In genomic region chr5:135130526-135131215, GRCh38 we compare ENCODE assay signal across 37 cellular contexts.
DNase-seq lines count a peak whose midpoint lies in the region; ATAC-seq, FAIRE-seq and TF ChIP-seq lines count a peak whose summit lies in the region.
"Had no signal": no experiment of that assay in that cellular context is flagged by ENCODE, and none has a peak within 500 bp of the region (broad histone marks: within the 10 kb centered on the region; RNA-seq: fewer than 3 reads in every experiment).

No MANE protein-coding gene starts in this region.

- no peak overlapping the region for H2AFZ ChIP-seq in HepG2 (ENCODE audit: low read length)

- 0 out of 2 replicates have a peak overlapping the region, but pooled peaks have one; percentile 20 for H3K4me2 ChIP-seq in HepG2 (ENCODE audit: low read depth, low read length)

- TF ChIP-seq CTCF in HepG2 (CRISPR knock-in tag; IDR thresholded peaks at IDR 0.05) (no peak), right lobe of liver (IDR thresholded peaks at IDR 0.05) (no peak), RWPE1 (conservative IDR thresholded peaks at IDR 0.05; ENCODE audit: low read depth) (no peak), type B pancreatic cell (conservative IDR thresholded peaks at IDR 0.05) (no peak)

- in situ Hi-C loops in HepG2 (cut with HindIII; ENCODE audit: extremely low pct_ligation_motif_present, low pct_unique_long_range_greater_than_20kb): no loop called here

- CTCF ChIA-PET in HepG2 (lab: Yijun Ruan, JAX; ENCODE audit: low intra/inter-chr PET ratio, low total read pairs): no interaction called here
- CTCF ChIA-PET in RWPE1 (lab: Yijun Ruan, JAX): interaction anchor here (0.7 kb wide), 2 partner anchors 115 to 119 kb away, joined by 3 read pairs; no protein-coding TSS in a partner anchor
- CTCF ChIA-PET in activated naive CD4-positive, alpha-beta T cell treated with anti-CD3 and anti-CD28 coated beads, Interleukin-2, amount 10 ng/mL, durations not matched to agents 7 days and 5 days (lab: Charles Lee): no interaction called here

- no peak for TF ChIP-seq RAD21 in HepG2 (CRISPR knock-in tag; IDR thresholded peaks at IDR 0.05)

- H3K4me1 ChIP-seq in HepG2 (ENCODE audit: insufficient read depth, low read length): peaks cover 79% of the 10 kb centered on the region
- H3K4me1 ChIP-seq in right lobe of liver: no peaks in the 10 kb centered on the region
- H3K4me1 ChIP-seq: esophagus muscularis mucosa had no signal

- no peak for TF ChIP-seq POLR2A in HepG2 (IDR thresholded peaks at IDR 0.05; ENCODE audit: insufficient read depth in 1 of 2, low read depth in 2 of 2, low read length in 2 of 2)
- TF ChIP-seq POLR2A in right lobe of liver (IDR thresholded peaks at IDR 0.05): no peak

- 45% methylated on average over 4 of the region's 5 CpGs for WGBS in HepG2 (ENCODE audit: low lambda C conversion rate)
- WGBS in right lobe of liver (ENCODE audit: insufficient coverage, low coverage, low lambda C conversion rate, missing lambda C conversion rate): 69% methylated on average over 2 of the region's 5 CpGs

- peaks cover 18% of the 10 kb centered on the region for H3K4me1 Mint-ChIP-seq in type B pancreatic cell (ENCODE audit: unreplicated experiment)
- peaks cover 2% of the 10 kb centered on the region for H3K4me1 Mint-ChIP-seq in activated naive CD4-positive, alpha-beta T cell treated with anti-CD3 and anti-CD28 coated beads, Interleukin-2, amount 10 ng/mL, durations not matched to agents 7 days and 5 days
- H3K4me1 Mint-ChIP-seq: natural killer cell had no signal

- H3K9me3 ChIP-seq in HepG2 (ENCODE audit: low read length) (no peaks in the 10 kb centered on the region), right lobe of liver (no peaks in the 10 kb centered on the region)
- H3K9me3 ChIP-seq: esophagus muscularis mucosa, mucosa of descending colon had no signal

- H3K9ac ChIP-seq in HepG2 (ENCODE audit: insufficient read depth, low read depth, low read length): no peak overlapping the region

- POLR2A ChIA-PET in HepG2 (lab: Yijun Ruan, JAX): interaction anchor here (3.3 kb wide), 1 partner anchor 26 kb away, joined by 9 read pairs; no protein-coding TSS in a partner anchor
- POLR2A ChIA-PET in RWPE1 (lab: Yijun Ruan, JAX; ENCODE audit: low non-redundant PET): no interaction called here

- ATAC-seq in HepG2: peak; percentile 8; the same call in 2 of the 3 replicates
- ATAC-seq in right lobe of liver: no peak
- ATAC-seq in HG03135 (IDR thresholded peaks at IDR 0.05; ENCODE audit: unreplicated experiment): no peak
- ATAC-seq: mucosa of descending colon, natural killer cell, Panc1 had no signal

- no peaks in the 10 kb centered on the region for H3K79me2 ChIP-seq in HepG2 (ENCODE audit: insufficient read depth, low read length)

- no peak overlapping the region for H3K4me3 Mint-ChIP-seq in type B pancreatic cell
- no peak overlapping the region for H3K4me3 Mint-ChIP-seq in activated naive CD4-positive, alpha-beta T cell treated with anti-CD3 and anti-CD28 coated beads, Interleukin-2, amount 10 ng/mL, durations not matched to agents 7 days and 5 days
- H3K4me3 Mint-ChIP-seq: activated CD4-positive, alpha-beta memory T cell treated with anti-CD3 and anti-CD28 coated beads, Interleukin-2, amount 10 ng/mL, durations not matched to agents 7 days and 5 days; activated T-helper 1 cell treated with anti-CD3 and anti-CD28 coated beads, Interleukin-12 subunit alpha, Interleukin-12 subunit beta, Interleukin-2, Interleukin-4 antibody, amounts not matched to agents 30 ng/mL and 10 ng/mL and 1 ng/mL, durations not matched to agents 14 hours and 24 hours and 36 hours; CD4-positive, alpha-beta T cell; central memory CD8-positive, alpha-beta T cell; endodermal cell; IgD-negative memory B cell; natural killer cell; T-helper 2 cell treated with Interferon-gamma antibody and Interleukin-4, amounts not matched to agents 5 μg/mL and 100 μg/mL, for 36 hours had no signal

- H3K36me3 Mint-ChIP-seq in type B pancreatic cell: no peaks in the 10 kb centered on the region
- no peaks in the 10 kb centered on the region for H3K36me3 Mint-ChIP-seq in activated naive CD4-positive, alpha-beta T cell treated with anti-CD3 and anti-CD28 coated beads, Interleukin-2, amount 10 ng/mL, durations not matched to agents 7 days and 5 days
- H3K36me3 Mint-ChIP-seq: IgD-negative memory B cell, natural killer cell had no signal

- intact Hi-C loops in HepG2 (cut with micrococcal nuclease; ENCODE audit: unreplicated experiment) (no loop called here), right lobe of liver (cut with DNase I) (no loop called here)

- FAIRE-seq in HepG2 (lab: Jason Lieb, UNC): no peak
- FAIRE-seq: A204.1, frontal cortex, urothelium cell line had no signal

- H4K20me1 ChIP-seq in HepG2 (ENCODE audit: insufficient read depth, low read length): no peaks in the 10 kb centered on the region

- no peaks in the 10 kb centered on the region for H3K27me3 ChIP-seq in HepG2 (ENCODE audit: control insufficient read depth in 1 of 2, insufficient read depth in 2 of 2, low read length in 2 of 2)
- no peaks in the 10 kb centered on the region for H3K27me3 ChIP-seq in right lobe of liver
- H3K27me3 ChIP-seq: esophagus muscularis mucosa had no signal

- H3K27ac ChIP-seq in HepG2 (ENCODE audit: extremely low read length, insufficient read depth, low read length) (no peak overlapping the region), right lobe of liver (no peak overlapping the region), RWPE1 (peak overlapping the region; percentile 83)
- H3K27ac ChIP-seq: esophagus muscularis mucosa, skin epidermis had no signal

- no peak for TF ChIP-seq EP300 in HepG2 (IDR thresholded peaks at IDR 0.05; ENCODE audit: low read depth in 2 of 2, low read length in 2 of 2)
- no peak for TF ChIP-seq EP300 in HepG2 (CRISPR knock-in tag; IDR thresholded peaks at IDR 0.05; ENCODE audit: borderline replicate concordance)

- H3K27me3 Mint-ChIP-seq in type B pancreatic cell: peaks cover 59% of the 10 kb centered on the region
- H3K27me3 Mint-ChIP-seq in activated naive CD4-positive, alpha-beta T cell treated with anti-CD3 and anti-CD28 coated beads, Interleukin-2, amount 10 ng/mL, durations not matched to agents 7 days and 5 days: peaks cover 15% of the 10 kb centered on the region
- H3K27me3 Mint-ChIP-seq: IgD-negative memory B cell had no signal

- H3K4me3 ChIP-seq in HepG2 (replicated peaks in 1 of 3; ENCODE audit: insufficient read depth in 1 of 3, low read depth in 2 of 3, low read length in 3 of 3) (no peak overlapping the region), right lobe of liver (no peak overlapping the region)
- H3K4me3 ChIP-seq: esophagus muscularis mucosa, lung, mucosa of descending colon, skin epidermis had no signal

- H3K36me3 ChIP-seq in HepG2 (replicated peaks in 1 of 2; ENCODE audit: control insufficient read depth in 1 of 2, insufficient read depth in 2 of 2, low read length in 2 of 2) (no peaks in the 10 kb centered on the region), right lobe of liver (no peaks in the 10 kb centered on the region)
- H3K36me3 ChIP-seq: esophagus muscularis mucosa had no signal

- no TSS peak for BruUV-seq in HepG2 (replicated peaks; lab: Mats Ljungman, UMichigan)

- H3K27ac Mint-ChIP-seq in type B pancreatic cell: peak overlapping the region; percentile 44
- H3K27ac Mint-ChIP-seq in activated naive CD4-positive, alpha-beta T cell treated with anti-CD3 and anti-CD28 coated beads, Interleukin-2, amount 10 ng/mL, durations not matched to agents 7 days and 5 days: no peak overlapping the region
- H3K27ac Mint-ChIP-seq: activated CD4-positive, alpha-beta memory T cell treated with anti-CD3 and anti-CD28 coated beads, Interleukin-2, amount 10 ng/mL, durations not matched to agents 7 days and 5 days; activated T-helper 1 cell treated with anti-CD3 and anti-CD28 coated beads, Interleukin-12 subunit alpha, Interleukin-12 subunit beta, Interleukin-2, Interleukin-4 antibody, amounts not matched to agents 30 ng/mL and 10 ng/mL and 1 ng/mL, durations not matched to agents 14 hours and 24 hours and 36 hours; CD4-positive, alpha-beta T cell; endodermal cell; natural killer cell; T-helper 2 cell treated with Interferon-gamma antibody and Interleukin-4, amounts not matched to agents 5 μg/mL and 100 μg/mL, for 36 hours had no signal

- H3K9me3 Mint-ChIP-seq in type B pancreatic cell: no peaks in the 10 kb centered on the region
- no peaks in the 10 kb centered on the region for H3K9me3 Mint-ChIP-seq in activated naive CD4-positive, alpha-beta T cell treated with anti-CD3 and anti-CD28 coated beads, Interleukin-2, amount 10 ng/mL, durations not matched to agents 7 days and 5 days
- H3K9me3 Mint-ChIP-seq: activated CD4-positive, alpha-beta memory T cell treated with anti-CD3 and anti-CD28 coated beads, Interleukin-2, amount 10 ng/mL, durations not matched to agents 7 days and 5 days; activated T-helper 1 cell treated with anti-CD3 and anti-CD28 coated beads, Interleukin-12 subunit alpha, Interleukin-12 subunit beta, Interleukin-2, Interleukin-4 antibody, amounts not matched to agents 30 ng/mL and 10 ng/mL and 1 ng/mL, durations not matched to agents 14 hours and 24 hours and 36 hours; CD4-positive, alpha-beta T cell; central memory CD8-positive, alpha-beta T cell; endodermal cell; IgD-negative memory B cell; natural killer cell; T-helper 2 cell treated with Interferon-gamma antibody and Interleukin-4, amounts not matched to agents 5 μg/mL and 100 μg/mL, for 36 hours had no signal

- no peak for DNase-seq in HepG2 (ENCODE audit: low spot score)
- DNase-seq in right lobe of liver: no peak
- DNase-seq in RWPE1 (ENCODE audit: low spot score): no peak
- DNase-seq in glomerular visceral epithelial cell (ENCODE audit: extremely low spot score): peak; percentile 22
- no peak for DNase-seq in type B pancreatic cell (ENCODE audit: extremely low spot score, unreplicated experiment)
- DNase-seq in MV-4-11 (lab: John Stamatoyannopoulos, UW): no peak
- DNase-seq in activated naive CD4-positive, alpha-beta T cell treated with anti-CD3 and anti-CD28 coated beads, Interleukin-2, amount 10 ng/mL, durations not matched to agents 7 days and 5 days: no peak
- DNase-seq: activated CD4-positive, alpha-beta memory T cell treated with anti-CD3 and anti-CD28 coated beads, Interleukin-2, amount 10 ng/mL, durations not matched to agents 7 days and 5 days; activated CD4-positive, alpha-beta T cell treated with anti-CD3 and anti-CD28 coated beads for 1 hour; activated CD8-positive, alpha-beta memory T cell treated with anti-CD3 and anti-CD28 coated beads, Interleukin-2, amount 50 U/mL, for 4 hours; activated naive CD4-positive, alpha-beta T cell treated with Interleukin-2 at 50 U/mL for 16 hours; AML-193; CD4-positive, alpha-beta T cell; dermis blood vessel endothelial cell; DMS153; endodermal cell; GF-D8; kidney glomerular epithelial cell; mucosa of descending colon; natural killer cell; NCI-H1105; NCI-H1930; NCI-H526; SHP77 treated with DMSO at 0.1 percent for 48 hours; stimulated activated naive CD4-positive, alpha-beta T cell had no signal

TF ChIP-seq in HepG2, 621 proteins besides CTCF, POLR2A, EP300 and RAD21 (continues in another document):
- TF ChIP-seq ZNF263 (CRISPR knock-in tag; IDR thresholded peaks at IDR 0.05): 0 out of 2 replicates have a peak, but pooled peaks have one; percentile 42
